ENCODE assay signal across 30 cellular contexts in the genomic region with DNA sequence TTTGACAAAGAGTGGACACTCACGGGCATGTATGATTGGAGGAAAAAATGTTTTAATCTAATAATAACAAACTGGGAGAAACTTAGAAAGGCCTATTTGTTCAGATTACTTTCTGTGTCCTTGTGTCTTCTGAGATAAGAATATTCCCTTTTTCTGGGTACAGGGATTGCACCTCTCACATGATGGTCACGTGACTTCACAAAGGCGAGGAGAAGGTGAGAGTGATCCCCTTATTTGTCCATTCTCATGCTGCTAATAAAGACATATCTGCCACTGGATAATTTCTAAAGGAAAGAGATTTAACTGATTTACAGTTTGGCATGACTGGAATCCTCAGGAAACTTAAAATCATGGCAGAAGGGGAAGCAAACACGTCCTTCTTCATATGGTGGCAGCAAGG.
"Had no signal": no experiment of that assay in that cellular context is flagged by ENCODE, and none has a peak within 500 bp of the region (broad histone marks: within the 10 kb centered on the region; RNA-seq: fewer than 3 reads in every experiment).

No MANE protein-coding gene starts in this region.

- H3K27me3 ChIP-seq: neural progenitor cell, ovary, spleen, suprapubic skin, testis, tibial artery, upper lobe of left lung, vagina had no signal

- H3K27ac ChIP-seq: neural progenitor cell, ovary, parathyroid adenoma, psoas muscle, skin epidermis, spleen, suprapubic skin, testis, tibial artery, upper lobe of left lung, vagina had no signal

- ATAC-seq: naive thymus-derived CD4-positive, alpha-beta T cell; natural killer cell; psoas muscle; right cardiac atrium; sciatic nerve; stimulated activated memory B cell treated with anti-CD40 and anti-IgM and Interleukin-4, amounts not matched to agents 10 μg/mL and 1 μg/mL and 100 μg/mL, for 72 hours; stimulated activated naive CD8-positive, alpha-beta T cell treated with anti-CD3 and anti-CD28 coated beads, Interleukin-15, amount 100 ng/mL, for 72 hours; stimulated activated naive CD8-positive, alpha-beta T cell treated with anti-CD3 and anti-CD28 coated beads, Interleukin-15, Interleukin-2, amounts not matched to agents 100 U/mL and 50 U/mL, for 24 hours had no signal

- H3K4me2 ChIP-seq: neural progenitor cell, smooth muscle cell had no signal

- H3K36me3 ChIP-seq: neural progenitor cell, ovary, spleen, suprapubic skin, tibial artery, upper lobe of left lung, vagina had no signal

- H3K4me3 ChIP-seq: neural progenitor cell, ovary, psoas muscle, skin epidermis, smooth muscle cell, spleen, suprapubic skin, testis, tibial artery, upper lobe of left lung, vagina had no signal

- H3K79me2 ChIP-seq: parathyroid adenoma had no signal

- H3K9me3 ChIP-seq: ovary, psoas muscle, spleen, suprapubic skin, testis, tibial artery, upper lobe of left lung, vagina had no signal

- H2AFZ ChIP-seq: neural progenitor cell, parathyroid adenoma had no signal

- FAIRE-seq: urothelium cell line had no signal

- H3K9ac ChIP-seq: neural progenitor cell, parathyroid adenoma had no signal

- H3K4me1 ChIP-seq: neural progenitor cell, parathyroid adenoma, psoas muscle, spleen, suprapubic skin, testis, tibial artery, upper lobe of left lung, vagina had no signal

- DNase-seq: naive thymus-derived CD4-positive, alpha-beta T cell; natural killer cell; occipital lobe; ovary; posterior cingulate gyrus; psoas muscle; right cardiac atrium; spleen; stimulated activated CD4-positive, alpha-beta T cell treated with anti-CD3 and anti-CD28 coated beads, Interleukin-12 subunit alpha, Interleukin-12 subunit beta, amount 100 ng/mL, for 4 hours; stimulated activated CD4-positive, alpha-beta T cell treated with anti-CD3 and anti-CD28 coated beads, Interleukin-1b, Interleukin-23, amount 100 ng/mL, for 48 hours; stimulated activated CD4-positive, alpha-beta T cell treated with anti-CD3 and anti-CD28 coated beads, Interleukin-4, amount 100 ng/mL, for 1 hour; stimulated activated CD4-positive, alpha-beta T cell treated with anti-CD3 and anti-CD28 coated beads, Interleukin-4, amount 100 ng/mL, for 4 hours; stimulated activated CD8-positive, alpha-beta memory T cell treated with anti-CD3 and anti-CD28 coated beads, Interleukin-4, amount 100 ng/mL, for 48 hours; stimulated activated naive CD4-positive, alpha-beta T cell; stimulated activated naive CD8-positive, alpha-beta T cell treated with anti-CD3 and anti-CD28 coated beads, Interleukin-15, amount 100 ng/mL, for 72 hours; stimulated activated naive CD8-positive, alpha-beta T cell treated with anti-CD3 and anti-CD28 coated beads, Interleukin-15, Interleukin-2, amounts not matched to agents 100 U/mL and 50 U/mL, for 24 hours; substantia nigra; testis; tibial artery; trophoblast cell; upper lobe of left lung had no signal
